Comparison of ENCODE assay signal across 8 cellular contexts in genomic region chr6:41547799-41548097, GRCh38. TPM values are rescaled to one million over a fixed set of nuclear protein-coding genes. Genes with fewer than 3 reads are reported as not detected.
A peak's percentile ranks its signal among the peaks of the same experiment; 100 is the strongest.
DNase-seq lines count a peak whose midpoint lies in the region; ATAC-seq and TF ChIP-seq lines count a peak whose summit lies in the region.

No MANE protein-coding gene starts in this region.

- peaks cover 28 to 50% of the 10 kb centered on the region in 2 donors for H3K4me1 ChIP-seq in thyroid gland

- no peak overlapping the region for H3K27ac Mint-ChIP-seq in activated CD4-positive, alpha-beta T cell treated with anti-CD3 and anti-CD28 coated beads, Interleukin-2, amount 10 ng/mL, durations not matched to agents 7 days and 5 days
- H3K27ac Mint-ChIP-seq in brain = peak overlapping the region in 3 of 5 experiments; percentile 78 to 94 (median 81)

- no peaks in the 10 kb centered on the region for H3K36me3 ChIP-seq in thyroid gland

- H3K27me3 ChIP-seq in thyroid gland = no peaks in the 10 kb centered on the region

- no peaks in the 10 kb centered on the region for H3K9me3 Mint-ChIP-seq in activated CD4-positive, alpha-beta T cell treated with anti-CD3 and anti-CD28 coated beads, Interleukin-2, amount 10 ng/mL, durations not matched to agents 7 days and 5 days
- H3K9me3 Mint-ChIP-seq in brain = peaks cover 0 to 2% (median 0%) of the 10 kb centered on the region in 5 experiments

- DNase-seq in activated CD4-positive, alpha-beta T cell treated with anti-CD3 and anti-CD28 coated beads, Interleukin-2, amount 10 ng/mL, durations not matched to agents 7 days and 5 days = no peak
- DNase-seq in activated CD4-positive, alpha-beta T cell treated with anti-CD3 and anti-CD28 coated beads, Interleukin-2, amount 50 U/mL, for 48 hours = no peak
- no peak for DNase-seq in lower leg skin (ENCODE audit: low spot score in 2 of 2)
- DNase-seq in thyroid gland = no peak
- DNase-seq in NCI-H1930 (lab: John Stamatoyannopoulos, UW) = no peak
- DNase-seq in NOMO-1 (lab: John Stamatoyannopoulos, UW; ENCODE audit: unreplicated experiment in 2 of 2) = no peak

- peak overlapping the region; percentile 48 to 85 (median 60) for H3K27ac ChIP-seq in thyroid gland

- H3K27me3 Mint-ChIP-seq in activated CD4-positive, alpha-beta T cell treated with anti-CD3 and anti-CD28 coated beads, Interleukin-2, amount 10 ng/mL, durations not matched to agents 7 days and 5 days = peaks cover 60% of the 10 kb centered on the region
- H3K27me3 Mint-ChIP-seq in brain = peaks cover 84% of the 10 kb centered on the region

- no peaks in the 10 kb centered on the region for H3K36me3 Mint-ChIP-seq in activated CD4-positive, alpha-beta T cell treated with anti-CD3 and anti-CD28 coated beads, Interleukin-2, amount 10 ng/mL, durations not matched to agents 7 days and 5 days (ENCODE audit: low read depth)
- H3K36me3 Mint-ChIP-seq in brain = peaks cover 17% of the 10 kb centered on the region

- TF ChIP-seq CTCF in brain (conservative IDR thresholded peaks at IDR 0.05) = no peak
- TF ChIP-seq CTCF in lower leg skin (IDR thresholded peaks at IDR 0.05) = no peak
- no peak for TF ChIP-seq CTCF in thyroid gland (IDR thresholded peaks at IDR 0.05)

- no peak for ATAC-seq in GM18907 (IDR thresholded peaks at IDR 0.05; ENCODE audit: unreplicated experiment)

- H3K4me3 ChIP-seq in lower leg skin (ENCODE audit: low read depth, poor library complexity, severe bottlenecking) = peak overlapping the region; percentile 67
- peak overlapping the region; percentile 82 to 96 (median 92) for H3K4me3 ChIP-seq in thyroid gland (replicated peaks in 1 of 3)

- CTCF ChIA-PET in activated CD4-positive, alpha-beta T cell treated with anti-CD3 and anti-CD28 coated beads, Interleukin-2, amount 10 ng/mL, durations not matched to agents 7 days and 5 days (lab: Charles Lee) = no interaction called here

- POLR2A ChIA-PET in activated CD4-positive, alpha-beta T cell treated with anti-CD3 and anti-CD28 coated beads, Interleukin-2, amount 10 ng/mL, durations not matched to agents 7 days and 5 days (lab: Charles Lee) = no interaction called here

- WGBS in lower leg skin, 2 donors = 10 to 18% methylated on average over 7 to 21 of the region's 21 CpGs
- 3 to 5% methylated on average over 11 to 17 of the region's 21 CpGs for WGBS in thyroid gland, 2 donors

- TF ChIP-seq POLR2A in lower leg skin (IDR thresholded peaks at IDR 0.05) = no peak
- no peak for TF ChIP-seq POLR2A in thyroid gland (IDR thresholded peaks at IDR 0.05)

- no peaks in the 10 kb centered on the region for H3K9me3 ChIP-seq in thyroid gland

- intact Hi-C loops in lower leg skin (cut with DNase I; ENCODE audit: low total_unique reads) (no loop called here), thyroid gland (cut with DNase I) (loop anchor here (5.0 kb wide), 2 partner anchors 35 to 40 kb away; no protein-coding TSS in a partner anchor)

- H3K4me3 Mint-ChIP-seq in activated CD4-positive, alpha-beta T cell treated with anti-CD3 and anti-CD28 coated beads, Interleukin-2, amount 10 ng/mL, durations not matched to agents 7 days and 5 days = peak overlapping the region; percentile 77
- H3K4me3 Mint-ChIP-seq in brain = peak overlapping the region; percentile 93 to 100 (median 97)

- H3K4me1 Mint-ChIP-seq in activated CD4-positive, alpha-beta T cell treated with anti-CD3 and anti-CD28 coated beads, Interleukin-2, amount 10 ng/mL, durations not matched to agents 7 days and 5 days = peaks cover 24% of the 10 kb centered on the region
- H3K4me1 Mint-ChIP-seq in brain = peaks cover 56% of the 10 kb centered on the region

RNA-seq across cellular contexts. Expression of gene FOXP4, which starts 1.6 kb away (rescaled TPM):
- 1 to 10 TPM; 4.8 to 5.3 TPM for total RNA-seq in activated CD4-positive, alpha-beta T cell treated with anti-CD3 and anti-CD28 coated beads, Interleukin-2, amount 10 ng/mL, durations not matched to agents 7 days and 5 days
- 184 TPM for polyA plus RNA-seq in brain (ENCODE audit: insufficient read depth, low read depth, low replicate concordance)
- total RNA-seq in lower leg skin = 10 to 100 TPM in 2 of 4 donors, 1 to 10 TPM in 2; 7.5 to 11.6 (median 10.1) TPM
- 10 to 100 TPM; 12.6 to 42.4 (median 23.7) TPM for total RNA-seq in thyroid gland
